ENCODE assay signal across 1 cellular context in genomic region chr22:20080776-20081654, GRCh38.
TF ChIP-seq lines count a peak whose summit lies in the region.

No MANE protein-coding gene starts in this region.

TF ChIP-seq in A549, 52 proteins besides CTCF, POLR2A, EP300 and RAD21:
- TF ChIP-seq MAX (IDR thresholded peaks at IDR 0.05) = peak; percentile 49; the same call in 1 of the 2 replicates
- TF ChIP-seq CEBPB (IDR thresholded peaks at IDR 0.05) = no peak
